In genomic region chr3:72185549-72186484, GRCh38 we compare ENCODE assay signal across 8 cellular contexts.
DNase-seq lines count a peak whose midpoint lies in the region; ATAC-seq and TF ChIP-seq lines count a peak whose summit lies in the region.

No MANE protein-coding gene starts in this region.

- no peaks in the 10 kb centered on the region for H3K36me3 Mint-ChIP-seq in chondrocyte (ENCODE audit: low read depth)
- H3K36me3 Mint-ChIP-seq in CD8-positive, alpha-beta T cell = no peaks in the 10 kb centered on the region

- H3K27me3 Mint-ChIP-seq in chondrocyte (ENCODE audit: low read depth) = peaks cover 14% of the 10 kb centered on the region
- H3K27me3 Mint-ChIP-seq in CD8-positive, alpha-beta T cell (ENCODE audit: low read depth) = no peaks in the 10 kb centered on the region

- H3K27ac Mint-ChIP-seq in chondrocyte (ENCODE audit: unreplicated experiment) = peak overlapping the region; percentile 88
- H3K27ac Mint-ChIP-seq in CD8-positive, alpha-beta T cell = no peak overlapping the region

- no peak overlapping the region for H3K4me3 ChIP-seq in CD8-positive, alpha-beta T cell (ENCODE audit: low read depth, low read length)

- no peaks in the 10 kb centered on the region for H3K4me1 ChIP-seq in CD8-positive, alpha-beta T cell (ENCODE audit: insufficient read depth, low read length)

- H3K27ac ChIP-seq in CD8-positive, alpha-beta T cell (ENCODE audit: low read depth, low read length) = no peak overlapping the region

- no peak overlapping the region for H3K4me3 Mint-ChIP-seq in chondrocyte (ENCODE audit: unreplicated experiment)
- H3K4me3 Mint-ChIP-seq in CD8-positive, alpha-beta T cell = no peak overlapping the region

- DNase-seq in LHCN-M2 (ENCODE audit: low read depth) = peak; percentile 97
- DNase-seq in chondrocyte (ENCODE audit: low spot score) = no peak
- DNase-seq in stimulated activated CD4-positive, alpha-beta T cell treated with anti-CD3 and anti-CD28 coated beads, Interleukin-12 subunit alpha, Interleukin-12 subunit beta, amount 100 ng/mL, for 48 hours (ENCODE audit: low read depth in 2 of 3, low spot score in 1 of 3) = peak; percentile 35 to 43 (median 42)
- no peak for DNase-seq in DMS153 (lab: John Stamatoyannopoulos, UW)
- DNase-seq in CD8-positive, alpha-beta T cell = no peak

- POLR2A ChIA-PET in CD8-positive, alpha-beta T cell (lab: Charles Lee) = no interaction called here

- H3K9me3 Mint-ChIP-seq in chondrocyte (ENCODE audit: low read depth) = peaks cover 3% of the 10 kb centered on the region
- no peaks in the 10 kb centered on the region for H3K9me3 Mint-ChIP-seq in CD8-positive, alpha-beta T cell

- TF ChIP-seq CTCF in chondrocyte (IDR thresholded peaks at IDR 0.05) = no peak
- no peak for TF ChIP-seq CTCF in CD8-positive, alpha-beta T cell (IDR thresholded peaks at IDR 0.05)

- H3K36me3 ChIP-seq in CD8-positive, alpha-beta T cell (ENCODE audit: insufficient read depth, low read length) = no peaks in the 10 kb centered on the region

- peaks cover 16% of the 10 kb centered on the region for H3K4me1 Mint-ChIP-seq in chondrocyte (ENCODE audit: low read depth)
- H3K4me1 Mint-ChIP-seq in CD8-positive, alpha-beta T cell (ENCODE audit: low read depth) = no peaks in the 10 kb centered on the region

- H3K9me3 ChIP-seq in CD8-positive, alpha-beta T cell (ENCODE audit: low read length) = no peaks in the 10 kb centered on the region

- ATAC-seq in GM18502 (IDR thresholded peaks at IDR 0.05; ENCODE audit: poor library complexity, unreplicated experiment) (peak; percentile 48), HG03175 (IDR thresholded peaks at IDR 0.05; ENCODE audit: unreplicated experiment) (no peak), HG03025 (IDR thresholded peaks at IDR 0.05; ENCODE audit: low FRiP score, unreplicated experiment) (no peak)
- ATAC-seq in CD8-positive, alpha-beta T cell = no peak

- CTCF ChIA-PET in CD8-positive, alpha-beta T cell (lab: Charles Lee) = no interaction called here

- no peaks in the 10 kb centered on the region for H3K27me3 ChIP-seq in CD8-positive, alpha-beta T cell (ENCODE audit: insufficient read depth, low read length)

- intact Hi-C loops in CD8-positive, alpha-beta T cell (cut with DNase I, micrococcal nuclease) = no loop called here

Comparison
In these comparisons a context has a peak if more than half of its experiments do, and no peak if none do; other contexts are left out.
1. DNase-seq: peak in LHCN-M2 (single experiment) and stimulated activated CD4-positive, alpha-beta T cell treated with anti-CD3 and anti-CD28 coated beads, Interleukin-12 subunit alpha, Interleukin-12 subunit beta, amount 100 ng/mL, for 48 hours (3 of 3); none in chondrocyte (single experiment), DMS153 (single experiment) and CD8-positive, alpha-beta T cell (0 of 7).